ENCODE assay signal across 18 cellular contexts in the genomic region with DNA sequence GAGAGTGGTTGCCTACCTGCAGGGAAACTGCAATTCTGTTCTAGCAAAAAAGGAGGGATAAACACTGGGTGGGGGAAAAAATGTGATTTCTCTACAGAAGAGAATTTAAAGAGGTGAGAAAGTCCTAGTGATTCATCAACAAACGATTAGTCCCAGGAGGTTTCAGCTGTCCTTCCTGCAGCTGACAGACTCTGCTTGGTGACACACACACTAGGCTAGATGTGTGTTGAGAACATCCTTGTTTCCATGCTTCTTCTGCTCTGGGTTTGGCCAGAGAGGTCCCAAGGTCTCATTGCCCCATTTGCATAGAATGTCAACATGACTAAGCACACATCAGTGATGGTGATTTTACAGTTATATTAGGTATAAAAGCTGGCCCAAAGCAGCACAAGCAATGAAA.
"Had no signal": no experiment of that assay in that cellular context is flagged by ENCODE, and none has a peak within 500 bp of the region (broad histone marks: within the 10 kb centered on the region; RNA-seq: fewer than 3 reads in every experiment).

No MANE protein-coding gene starts in this region.

- DNase-seq: activated CD4-positive, alpha-beta T cell treated with anti-CD3 and anti-CD28 coated beads for 36 hours; activated CD4-positive, alpha-beta T cell treated with anti-CD3 and anti-CD28 coated beads, Interleukin-2, amount 50 U/mL, for 48 hours; activated naive CD4-positive, alpha-beta T cell; activated naive CD8-positive, alpha-beta T cell treated with anti-CD3 and anti-CD28 coated beads for 36 hours; activated T-cell treated with anti-CD3 and anti-CD28 coated beads for 4 hours; amniotic stem cell; body of pancreas; colonic mucosa; heart left ventricle; natural killer cell; pancreas; stimulated activated CD4-positive, alpha-beta T cell treated with anti-CD3 and anti-CD28 coated beads, Interleukin-4, amount 100 ng/mL, for 24 hours; stimulated activated naive B cell treated with anti-CD40 and anti-IgM and Interleukin-4, amounts not matched to agents 10 μg/mL and 1 μg/mL and 100 μg/mL, for 72 hours had no signal

- H3K27me3 ChIP-seq: body of pancreas, colonic mucosa, pancreas, tibial nerve, vagina had no signal

- H3K4me3 Mint-ChIP-seq: activated CD4-positive, alpha-beta T cell treated with anti-CD3 and anti-CD28 coated beads for 36 hours; activated naive CD8-positive, alpha-beta T cell treated with anti-CD3 and anti-CD28 coated beads for 36 hours; natural killer cell; stimulated activated naive B cell treated with anti-CD40 and anti-IgM and Interleukin-4, amounts not matched to agents 10 μg/mL and 1 μg/mL and 100 μg/mL, for 72 hours had no signal

- H3K9me3 ChIP-seq: body of pancreas, colonic mucosa, neutrophil, pancreas, vagina had no signal

- H3K27ac Mint-ChIP-seq: activated CD4-positive, alpha-beta T cell treated with anti-CD3 and anti-CD28 coated beads for 36 hours; activated naive CD8-positive, alpha-beta T cell treated with anti-CD3 and anti-CD28 coated beads for 36 hours; natural killer cell; stimulated activated naive B cell treated with anti-CD40 and anti-IgM and Interleukin-4, amounts not matched to agents 10 μg/mL and 1 μg/mL and 100 μg/mL, for 72 hours had no signal

- H3K4me3 ChIP-seq: body of pancreas, colonic mucosa, gastroesophageal sphincter, heart left ventricle, pancreas, tibial nerve, vagina had no signal

- H3K4me1 Mint-ChIP-seq: activated CD4-positive, alpha-beta T cell treated with anti-CD3 and anti-CD28 coated beads for 36 hours; activated naive CD8-positive, alpha-beta T cell treated with anti-CD3 and anti-CD28 coated beads for 36 hours; natural killer cell; stimulated activated naive B cell treated with anti-CD40 and anti-IgM and Interleukin-4, amounts not matched to agents 10 μg/mL and 1 μg/mL and 100 μg/mL, for 72 hours had no signal

- FAIRE-seq: pancreas had no signal

- H3K4me1 ChIP-seq: body of pancreas, colonic mucosa, gastroesophageal sphincter, heart left ventricle, pancreas, vagina had no signal

- H3K27ac ChIP-seq: body of pancreas, colonic mucosa, gastroesophageal sphincter, heart left ventricle, neutrophil, pancreas, tibial nerve, vagina had no signal

- ATAC-seq: activated CD4-positive, alpha-beta T cell treated with anti-CD3 and anti-CD28 coated beads for 36 hours; body of pancreas; gastroesophageal sphincter; heart left ventricle; natural killer cell; pancreas; sciatic nerve; stimulated activated naive B cell treated with anti-CD40 and anti-IgM and Interleukin-4, amounts not matched to agents 10 μg/mL and 1 μg/mL and 100 μg/mL, for 72 hours had no signal

- H3K9me3 Mint-ChIP-seq: activated naive CD8-positive, alpha-beta T cell treated with anti-CD3 and anti-CD28 coated beads for 36 hours; natural killer cell had no signal

- H3K36me3 ChIP-seq: colonic mucosa, gastroesophageal sphincter, heart left ventricle, neutrophil, pancreas, tibial nerve, vagina had no signal

- H3K36me3 Mint-ChIP-seq: activated naive CD8-positive, alpha-beta T cell treated with anti-CD3 and anti-CD28 coated beads for 36 hours; natural killer cell; stimulated activated naive B cell treated with anti-CD40 and anti-IgM and Interleukin-4, amounts not matched to agents 10 μg/mL and 1 μg/mL and 100 μg/mL, for 72 hours had no signal
